15 cellular contexts compared by ENCODE assay signal in genomic region chr5:102863764-102864560, GRCh38.
DNase-seq lines count a peak whose midpoint lies in the region; ATAC-seq and TF ChIP-seq lines count a peak whose summit lies in the region.
"Had no signal": no experiment of that assay in that cellular context is flagged by ENCODE, and none has a peak within 500 bp of the region (broad histone marks: within the 10 kb centered on the region; RNA-seq: fewer than 3 reads in every experiment).

No MANE protein-coding gene starts in this region.

- H4K8ac ChIP-seq in H9 (replicated peaks; ENCODE audit: insufficient read length, low read depth, low read length) = no peak overlapping the region

- H3K14ac ChIP-seq in H9 (ENCODE audit: insufficient read depth, low read length) = no peak overlapping the region

- H3K27me3 Mint-ChIP-seq in H9 (ENCODE audit: low read depth) = no peaks in the 10 kb centered on the region
- no peaks in the 10 kb centered on the region for H3K27me3 Mint-ChIP-seq in neural crest cell (ENCODE audit: low read depth)

- H3K79me2 ChIP-seq in ACC112 (ENCODE audit: control insufficient read depth, insufficient read depth, low read length, unreplicated experiment) (peaks cover 8% of the 10 kb centered on the region), H9 (ENCODE audit: insufficient read depth, low read length) (no peaks in the 10 kb centered on the region), hepatocyte (no peaks in the 10 kb centered on the region)

- no peak overlapping the region for H3K23ac ChIP-seq in H9 (ENCODE audit: insufficient read length, low read depth, low read length)

- H3K4ac ChIP-seq in H9 (ENCODE audit: low read depth, low read length) = no peak overlapping the region

- peaks cover 1% of the 10 kb centered on the region; the same call in 1 of the 2 replicates for H3K36me3 ChIP-seq in ACC112 (ENCODE audit: insufficient read depth, low read length)
- H3K36me3 ChIP-seq in hepatocyte (replicated peaks; ENCODE audit: insufficient read depth, low read depth) = no peaks in the 10 kb centered on the region
- H3K36me3 ChIP-seq: pancreas had no signal

- peak overlapping the region; percentile 1 for H2AFZ ChIP-seq in ACC112 (ENCODE audit: low read length, unreplicated experiment)
- H2AFZ ChIP-seq in H9 (ENCODE audit: low read length) = no peak overlapping the region
- H2AFZ ChIP-seq in hepatocyte = no peak overlapping the region

- peaks cover 34 to 40% of the 10 kb centered on the region in 2 experiments for H3K4me1 Mint-ChIP-seq in H9
- peaks cover 22% of the 10 kb centered on the region for H3K4me1 Mint-ChIP-seq in neural crest cell

- ATAC-seq in HG03378 (IDR thresholded peaks at IDR 0.05; ENCODE audit: unreplicated experiment) = no peak
- ATAC-seq: K562, pancreas had no signal

- no peak overlapping the region for H2BK20ac ChIP-seq in H9 (ENCODE audit: low read depth, low read length, poor library complexity, severe bottlenecking)

- H3K23me2 ChIP-seq in H9 (ENCODE audit: insufficient read length, low read depth, low read length, poor library complexity, severe bottlenecking) = peaks cover 13% of the 10 kb centered on the region

- H3K9me2 ChIP-seq in hepatocyte (replicated peaks; ENCODE audit: insufficient read depth) = no peaks in the 10 kb centered on the region

- H3K79me1 ChIP-seq in H9 (ENCODE audit: insufficient read depth, low read depth, low read length, poor library complexity, severe bottlenecking) = no peaks in the 10 kb centered on the region

- no peak overlapping the region for H3K56ac ChIP-seq in H9 (ENCODE audit: insufficient read length, low read depth, low read length)

- no peaks in the 10 kb centered on the region for H3K27me3 ChIP-seq in ACC112 (ENCODE audit: insufficient read depth, low read length)
- H3K27me3 ChIP-seq in H9 (ENCODE audit: insufficient read depth, low read length) = no peaks in the 10 kb centered on the region; the same call in 1 of the 2 replicates
- H3K27me3 ChIP-seq in hepatocyte = no peaks in the 10 kb centered on the region

- TF ChIP-seq CTCF in H9 (conservative IDR thresholded peaks at IDR 0.05) (no peak), coronary artery (IDR thresholded peaks at IDR 0.05) (no peak), neural crest cell (conservative IDR thresholded peaks at IDR 0.05) (no peak), hepatocyte (IDR thresholded peaks at IDR 0.05; ENCODE audit: poor library complexity) (no peak)

- H3K27ac Mint-ChIP-seq in H9 (0 out of 7 replicates have a peak overlapping the region, but pooled peaks of 1 of the 3 experiments have one; percentile 20), neural crest cell (ENCODE audit: unreplicated experiment) (no peak overlapping the region)
- H3K27ac Mint-ChIP-seq: activated B cell treated with CpG ODN at 0.5 μM for 24 hours; activated naive CD8-positive, alpha-beta T cell treated with anti-CD3 and anti-CD28 coated beads, Interleukin-2, amount 10 ng/mL, durations not matched to agents 7 days and 5 days; B cell had no signal

- H3K9me3 ChIP-seq in H9 (ENCODE audit: control insufficient read depth, low read depth, low read length) = no peaks in the 10 kb centered on the region
- no peaks in the 10 kb centered on the region for H3K9me3 ChIP-seq in hepatocyte (ENCODE audit: low read depth)
- H3K9me3 ChIP-seq: pancreas had no signal

- peak overlapping the region; percentile 88 for H3K27ac ChIP-seq in ACC112 (ENCODE audit: low read depth, low read length)
- peak overlapping the region; percentile 40 for H3K27ac ChIP-seq in H9 (ENCODE audit: insufficient read length, low read depth, low read length)
- H3K27ac ChIP-seq in coronary artery = peak overlapping the region; percentile 64 to 85
- H3K27ac ChIP-seq in hepatocyte = no peak overlapping the region
- H3K27ac ChIP-seq: pancreas had no signal

- H3K4me3 ChIP-seq in ACC112 (ENCODE audit: low read depth, low read length) = no peak overlapping the region
- H3K4me3 ChIP-seq in coronary artery = no peak overlapping the region
- H3K4me3 ChIP-seq in hepatocyte = no peak overlapping the region
- H3K4me3 ChIP-seq: K562, pancreas had no signal

- no peak overlapping the region for H2BK12ac ChIP-seq in H9 (ENCODE audit: insufficient read length, low read depth, low read length)

- H3K18ac ChIP-seq in H9 (ENCODE audit: insufficient read length, low read depth, low read length) = no peak overlapping the region

- no peak overlapping the region for H3T11ph ChIP-seq in H9 (ENCODE audit: low read length)

- H3K4me2 ChIP-seq in H9 (ENCODE audit: insufficient read depth, insufficient read length, low read length) = no peak overlapping the region
- H3K4me2 ChIP-seq in hepatocyte = no peak overlapping the region

- no peak overlapping the region for H2BK120ac ChIP-seq in H9 (ENCODE audit: low read depth, low read length, poor library complexity, severe bottlenecking)

- H4K20me1 ChIP-seq in H9 (ENCODE audit: control insufficient read depth, insufficient read depth, insufficient read length) (no peaks in the 10 kb centered on the region), hepatocyte (ENCODE audit: insufficient read depth, poor library complexity, severe bottlenecking) (no peaks in the 10 kb centered on the region)

- DNase-seq in H9 = no peak
- DNase-seq in coronary artery (ENCODE audit: low spot score) = no peak
- no peak for DNase-seq in neural crest cell (ENCODE audit: low read depth, low spot score)
- no peak for DNase-seq in activated T-cell treated with anti-CD3 and anti-CD28 coated beads, Interleukin-2, amount 50 U/mL, for 1 hour
- DNase-seq in hepatocyte (ENCODE audit: low spot score) = no peak
- DNase-seq in activated CD4-positive, CD25-positive, alpha-beta regulatory T cell (lab: John Stamatoyannopoulos, UW) = no peak
- DNase-seq: activated B cell treated with CpG ODN at 0.5 μM for 24 hours; activated CD8-positive, alpha-beta memory T cell treated with anti-CD3 and anti-CD28 coated beads, Interleukin-2, amount 50 U/mL, for 48 hours; activated naive CD8-positive, alpha-beta T cell treated with anti-CD3 and anti-CD28 coated beads, Interleukin-2, amount 10 ng/mL, durations not matched to agents 7 days and 5 days; erythroblast; pancreas had no signal

- H3K4me1 ChIP-seq in ACC112 (ENCODE audit: control insufficient read depth, insufficient read depth, low read length, unreplicated experiment) (peaks cover 26% of the 10 kb centered on the region), H9 (ENCODE audit: insufficient read depth, low read length) (peaks cover 3% of the 10 kb centered on the region; the same call in 1 of the 2 replicates), hepatocyte (ENCODE audit: insufficient read depth) (no peaks in the 10 kb centered on the region)

- no peak overlapping the region for H3K9ac ChIP-seq in H9 (ENCODE audit: extremely low read depth, insufficient read length, low read length)

- no peak overlapping the region for H2AK5ac ChIP-seq in H9 (ENCODE audit: insufficient read length, low read length)

- H3K36me3 Mint-ChIP-seq in H9 (ENCODE audit: insufficient read depth in 1 of 3, low read depth in 3 of 3) (peaks cover 0 to 4% (median 0%) of the 10 kb centered on the region in 3 experiments; a peak in 2 of 7 replicates), neural crest cell (ENCODE audit: low read depth) (no peaks in the 10 kb centered on the region)

- H2BK5ac ChIP-seq in H9 (ENCODE audit: insufficient read length, low read length) = no peak overlapping the region

- H4K91ac ChIP-seq in H9 (ENCODE audit: insufficient read length, low read depth, low read length) = no peak overlapping the region

- no peak overlapping the region for H4K5ac ChIP-seq in H9 (ENCODE audit: insufficient read length, low read depth, low read length)

- H3K4me3 Mint-ChIP-seq in H9 (peak overlapping the region in 1 of 2 experiments; percentile 50; a peak in 1 of 5 replicates), neural crest cell (peak overlapping the region; percentile 31)
- H3K4me3 Mint-ChIP-seq: activated B cell treated with CpG ODN at 0.5 μM for 24 hours; activated naive CD8-positive, alpha-beta T cell treated with anti-CD3 and anti-CD28 coated beads, Interleukin-2, amount 10 ng/mL, durations not matched to agents 7 days and 5 days had no signal

- H3K9me3 Mint-ChIP-seq in H9 (no peaks in the 10 kb centered on the region), neural crest cell (peaks cover 3% of the 10 kb centered on the region)
- H3K9me3 Mint-ChIP-seq: activated B cell treated with CpG ODN at 0.5 μM for 24 hours; activated naive CD8-positive, alpha-beta T cell treated with anti-CD3 and anti-CD28 coated beads, Interleukin-2, amount 10 ng/mL, durations not matched to agents 7 days and 5 days had no signal

- no peak overlapping the region for H2BK15ac ChIP-seq in H9 (ENCODE audit: low read depth, low read length)
